Comparison of ENCODE assay signal across 40 cellular contexts in the genomic region with DNA sequence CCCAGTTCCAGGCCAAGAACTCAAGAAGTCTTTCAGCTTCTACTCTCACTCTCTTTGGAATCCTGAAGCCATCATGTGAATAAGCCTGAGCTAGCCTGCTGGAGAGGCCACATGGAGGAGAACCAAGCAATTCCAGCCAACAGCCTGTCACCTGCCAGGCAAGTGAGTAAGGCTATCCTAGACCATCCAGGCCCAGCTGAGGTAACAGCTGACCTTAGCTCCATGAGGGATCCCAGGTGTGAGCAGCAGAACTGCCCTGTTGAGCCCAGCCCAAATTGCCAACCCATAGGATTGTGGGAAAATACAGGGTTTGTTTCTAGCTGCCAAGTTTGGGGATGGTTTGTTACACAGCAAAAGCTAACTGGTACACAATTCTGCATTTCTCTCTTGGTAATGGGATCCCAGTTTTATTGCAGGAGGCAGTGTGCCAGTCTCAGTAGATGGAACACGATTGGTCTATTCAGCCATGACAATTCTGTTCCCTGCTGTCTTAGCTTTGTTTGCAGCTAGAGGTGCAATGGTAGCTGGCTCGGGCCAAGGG. TPM values are rescaled to one million over a fixed set of nuclear protein-coding genes. Genes with fewer than 3 reads are reported as not detected.
"Had no signal": no experiment of that assay in that cellular context is flagged by ENCODE, and none has a peak within 500 bp of the region (broad histone marks: within the 10 kb centered on the region; RNA-seq: fewer than 3 reads in every experiment).

No MANE protein-coding gene starts in this region.

- H3K4me1 ChIP-seq: SJCRH30 had no signal

- H3K27me3 ChIP-seq: ascending aorta, MG63, SJCRH30 had no signal

- H3K27ac Mint-ChIP-seq: activated CD8-positive, alpha-beta T cell treated with anti-CD3 and anti-CD28 coated beads for 36 hours; activated naive CD8-positive, alpha-beta T cell treated with anti-CD3 and anti-CD28 coated beads for 36 hours; activated T-cell treated with anti-CD3 and anti-CD28 coated beads, Interleukin-2, amount 50 U/mL, for 72 hours; activated T-helper 17 cell treated with anti-CD3 and anti-CD28 coated beads, Interleukin-2, amount 50 U/mL, for 72 hours had no signal

- ATAC-seq: activated CD8-positive, alpha-beta T cell treated with anti-CD3 and anti-CD28 coated beads for 36 hours; activated T-cell treated with anti-CD3 and anti-CD28 coated beads, Interleukin-2, amount 50 U/mL, for 72 hours; activated T-helper 17 cell treated with anti-CD3 and anti-CD28 coated beads, Interleukin-2, amount 50 U/mL, for 72 hours; Panc1 had no signal

- H3K9me3 Mint-ChIP-seq: activated CD8-positive, alpha-beta T cell treated with anti-CD3 and anti-CD28 coated beads for 36 hours; activated naive CD8-positive, alpha-beta T cell treated with anti-CD3 and anti-CD28 coated beads for 36 hours; activated T-cell treated with anti-CD3 and anti-CD28 coated beads, Interleukin-2, amount 50 U/mL, for 72 hours; activated T-helper 17 cell treated with anti-CD3 and anti-CD28 coated beads, Interleukin-2, amount 50 U/mL, for 72 hours had no signal

- DNase-seq: activated CD4-positive, alpha-beta T cell treated with anti-CD3 and anti-CD28 coated beads for 1 hour; activated CD4-positive, alpha-beta T cell treated with anti-CD3 and anti-CD28 coated beads for 48 hours; activated CD4-positive, alpha-beta T cell treated with anti-CD3 and anti-CD28 coated beads, Interleukin-2, amount 50 U/mL, for 4 hours; activated CD4-positive, CD25-positive, alpha-beta regulatory T cell; activated CD8-positive, alpha-beta T cell treated with anti-CD3 and anti-CD28 coated beads for 36 hours; activated effector memory CD4-positive, alpha-beta T cell treated with anti-CD3 and anti-CD28 coated beads, Interleukin-2, amount 50 U/mL, for 16 hours; activated naive CD4-positive, alpha-beta T cell; activated naive CD4-positive, alpha-beta T cell treated with anti-CD3 and anti-CD28 coated beads, Interleukin-2, amount 50 U/mL, for 16 hours; activated naive CD8-positive, alpha-beta T cell treated with anti-CD3 and anti-CD28 coated beads for 36 hours; activated T-cell treated with anti-CD3 and anti-CD28 coated beads, Interleukin-2, amount 50 U/mL, for 1 hour; activated T-cell treated with anti-CD3 and anti-CD28 coated beads, Interleukin-2, amount 50 U/mL, for 72 hours; amygdala; Kasumi-1; KG1; MG63; NCI-H1048; NCI-H1105 treated with DMSO at 0.1 percent for 48 hours; NCI-H1436; NCI-H1694; NCI-H1930; NCI-H2081 treated with DMSO at 0.1 percent for 48 hours; NCI-H345; NCI-H510A; NCI-H526; NCI-H748 treated with DMSO at 0.1 percent for 48 hours; NK-92 treated with Interleukin-12 subunit alpha and Interleukin-12 subunit beta, amount 100 ng/mL, for 24 hours; OCI-M1; SHP77; SJCRH30; T1000; WERI-Rb-1 had no signal

- H3K9me3 ChIP-seq: MG63, SJCRH30 had no signal

- H3K4me3 ChIP-seq: ascending aorta, MG63, SJCRH30, SK-N-MC had no signal

- H3K4me3 Mint-ChIP-seq: activated CD8-positive, alpha-beta T cell treated with anti-CD3 and anti-CD28 coated beads for 36 hours; activated naive CD8-positive, alpha-beta T cell treated with anti-CD3 and anti-CD28 coated beads for 36 hours; activated T-cell treated with anti-CD3 and anti-CD28 coated beads, Interleukin-2, amount 50 U/mL, for 72 hours; activated T-helper 17 cell treated with anti-CD3 and anti-CD28 coated beads, Interleukin-2, amount 50 U/mL, for 72 hours had no signal

- H3K27ac ChIP-seq: ascending aorta, SJCRH30, SK-N-MC, WERI-Rb-1 had no signal

RNA-seq across cellular contexts. Expression of a gene that starts 28.1 kb away (rescaled TPM):
- total RNA-seq: activated CD8-positive, alpha-beta memory T cell treated with anti-CD3 and anti-CD28 coated beads for 36 hours; activated CD8-positive, alpha-beta T cell treated with anti-CD3 and anti-CD28 coated beads for 36 hours; activated naive CD8-positive, alpha-beta T cell treated with anti-CD3 and anti-CD28 coated beads for 36 hours; activated T-cell treated with anti-CD3 and anti-CD28 coated beads, Interleukin-2, amount 50 U/mL, for 72 hours; activated T-helper 17 cell treated with anti-CD3 and anti-CD28 coated beads, Interleukin-2, amount 50 U/mL, for 72 hours; ascending aorta; cardiac septum; RPMI7951; SJCRH30; T-helper 1 cell treated with Interleukin-12 subunit alpha and Interleukin-12 subunit beta and Interleukin-4 antibody, amounts not matched to agents 30 ng/mL and 1 ng/mL, for 36 hours; T-helper 2 cell treated with Interferon-gamma antibody and Interleukin-4, amounts not matched to agents 100 ng/mL and 5 ng/mL, for 36 hours had no signal

RNA-seq across cellular contexts. Expression of a gene that starts 37.4 kb away (rescaled TPM):
- total RNA-seq: activated CD8-positive, alpha-beta memory T cell treated with anti-CD3 and anti-CD28 coated beads for 36 hours; activated T-cell treated with anti-CD3 and anti-CD28 coated beads, Interleukin-2, amount 50 U/mL, for 72 hours; activated T-helper 17 cell treated with anti-CD3 and anti-CD28 coated beads, Interleukin-2, amount 50 U/mL, for 72 hours; SJCRH30; T-helper 1 cell treated with Interleukin-12 subunit alpha and Interleukin-12 subunit beta and Interleukin-4 antibody, amounts not matched to agents 30 ng/mL and 1 ng/mL, for 36 hours; T-helper 2 cell treated with Interferon-gamma antibody and Interleukin-4, amounts not matched to agents 100 ng/mL and 5 ng/mL, for 36 hours had no signal
